9 cellular contexts compared by ENCODE assay signal in genomic region chr5:177382423-177383029, GRCh38. TPM values are rescaled to one million over a fixed set of nuclear protein-coding genes. Genes with fewer than 3 reads are reported as not detected.
DNase-seq lines count a peak whose midpoint lies in the region; ATAC-seq and TF ChIP-seq lines count a peak whose summit lies in the region.
"Had no signal": no experiment of that assay in that cellular context is flagged by ENCODE, and none has a peak within 500 bp of the region (broad histone marks: within the 10 kb centered on the region; RNA-seq: fewer than 3 reads in every experiment).

No MANE protein-coding gene starts in this region.

- H3K36me3 Mint-ChIP-seq in CD8-positive, alpha-beta T cell: no peaks in the 10 kb centered on the region
- no peaks in the 10 kb centered on the region for H3K36me3 Mint-ChIP-seq in HFFc6 (ENCODE audit: low read depth)

- no peak for TF ChIP-seq CTCF in CD8-positive, alpha-beta T cell (IDR thresholded peaks at IDR 0.05)
- TF ChIP-seq CTCF in HFFc6 (IDR thresholded peaks at IDR 0.05) (peak; percentile 44; the same call in 1 of the 2 replicates), ascending aorta (IDR thresholded peaks at IDR 0.05) (peak in 2 of 3 experiments; percentile 5 to 39)

- H3K27ac Mint-ChIP-seq in CD8-positive, alpha-beta T cell: no peak overlapping the region
- H3K27ac Mint-ChIP-seq in HFFc6: no peak overlapping the region
- H3K27ac Mint-ChIP-seq: T-helper 17 cell had no signal

- H3K4me3 Mint-ChIP-seq in CD8-positive, alpha-beta T cell: no peak overlapping the region
- no peak overlapping the region for H3K4me3 Mint-ChIP-seq in HFFc6
- H3K4me3 Mint-ChIP-seq: T-helper 17 cell had no signal

- H3K4me1 ChIP-seq in CD8-positive, alpha-beta T cell (ENCODE audit: insufficient read depth, low read length): peaks cover 32% of the 10 kb centered on the region
- H3K4me1 ChIP-seq in ascending aorta: no peaks in the 10 kb centered on the region

- no peak overlapping the region for H3K4me3 ChIP-seq in CD8-positive, alpha-beta T cell (ENCODE audit: low read depth, low read length)
- no peak overlapping the region for H3K4me3 ChIP-seq in ascending aorta

- H3K27me3 Mint-ChIP-seq in CD8-positive, alpha-beta T cell (ENCODE audit: low read depth): no peaks in the 10 kb centered on the region
- peaks cover 32% of the 10 kb centered on the region for H3K27me3 Mint-ChIP-seq in HFFc6 (ENCODE audit: insufficient read depth)
- H3K27me3 Mint-ChIP-seq: T-helper 17 cell had no signal

- no peaks in the 10 kb centered on the region for H3K36me3 ChIP-seq in CD8-positive, alpha-beta T cell (ENCODE audit: insufficient read depth, low read length)
- no peaks in the 10 kb centered on the region for H3K36me3 ChIP-seq in ascending aorta

- ATAC-seq in CD8-positive, alpha-beta T cell: peak; percentile 70
- no peak for ATAC-seq in HG03135 (IDR thresholded peaks at IDR 0.05; ENCODE audit: unreplicated experiment)
- ATAC-seq in HG02571 (IDR thresholded peaks at IDR 0.05; ENCODE audit: unreplicated experiment): no peak
- ATAC-seq in GM19455 (IDR thresholded peaks at IDR 0.05; ENCODE audit: unreplicated experiment): no peak
- ATAC-seq: T-helper 17 cell had no signal

- no peaks in the 10 kb centered on the region for H3K9me3 ChIP-seq in CD8-positive, alpha-beta T cell (ENCODE audit: low read length)
- no peaks in the 10 kb centered on the region for H3K9me3 ChIP-seq in ascending aorta

- POLR2A ChIA-PET in CD8-positive, alpha-beta T cell (lab: Charles Lee): interaction anchor here (0.7 to 1.4 kb wide), 4 partner anchors 10 to 64 kb away, joined by 3 to 4 read pairs (median 4); partner anchors contain the start of gene PRR7

- DNase-seq in CD8-positive, alpha-beta T cell: peak in 1 of 7 experiments; percentile 51
- no peak for DNase-seq in HFFc6
- DNase-seq in ascending aorta (ENCODE audit: low spot score in 2 of 2): no peak
- peak; percentile 22 for DNase-seq in iris pigment epithelial cell (ENCODE audit: low read depth)
- no peak for DNase-seq in NK-92 treated with Interleukin-12 subunit alpha and Interleukin-12 subunit beta, amount 100 ng/mL, for 24 hours (lab: John Stamatoyannopoulos, UW)
- DNase-seq: T-helper 17 cell had no signal

- H3K4me1 Mint-ChIP-seq in CD8-positive, alpha-beta T cell (ENCODE audit: low read depth): peaks cover 30% of the 10 kb centered on the region
- H3K4me1 Mint-ChIP-seq in HFFc6 (ENCODE audit: low read depth): peaks cover 21% of the 10 kb centered on the region

- H3K27me3 ChIP-seq in CD8-positive, alpha-beta T cell (ENCODE audit: insufficient read depth, low read length): no peaks in the 10 kb centered on the region
- H3K27me3 ChIP-seq in ascending aorta: no peaks in the 10 kb centered on the region

- intact Hi-C loops in CD8-positive, alpha-beta T cell (cut with DNase I, micrococcal nuclease): loop anchor here in 1 of 2 experiments (1.0 kb wide), 1 partner anchor 64 kb away; no protein-coding TSS in a partner anchor
- intact Hi-C loops in ascending aorta (cut with DNase I): no loop called here

- no peaks in the 10 kb centered on the region for H3K9me3 Mint-ChIP-seq in CD8-positive, alpha-beta T cell
- no peaks in the 10 kb centered on the region for H3K9me3 Mint-ChIP-seq in HFFc6

- CTCF ChIA-PET in CD8-positive, alpha-beta T cell (lab: Charles Lee): interaction anchor here (0.7 to 14.0 kb wide), 17 partner anchors 10 to 119 kb away, joined by 3 to 341 read pairs (median 5); partner anchors contain the start of genes F12, PDLIM7 and PRR7

- H3K27ac ChIP-seq in CD8-positive, alpha-beta T cell (ENCODE audit: low read depth, low read length): no peak overlapping the region
- H3K27ac ChIP-seq in ascending aorta: no peak overlapping the region

RNA-seq across cellular contexts. Expression of gene SLC34A1, which starts 1.7 kb away (rescaled TPM):
- not detected for total RNA-seq in CD8-positive, alpha-beta T cell
- total RNA-seq in HFFc6 (2021; fragmentation: NEBNext Ultra II Directional; extraction: Animal tissue kit (Norgen Biotek cat#: 25700)): not detected
- not detected for total RNA-seq in ascending aorta

RNA-seq across cellular contexts. Expression of gene PFN3, which starts 17.9 kb away (rescaled TPM):
- not detected for total RNA-seq in CD8-positive, alpha-beta T cell
- total RNA-seq in HFFc6 (2021; fragmentation: NEBNext Ultra II Directional; extraction: Animal tissue kit (Norgen Biotek cat#: 25700)): not detected
- not detected for total RNA-seq in ascending aorta
- total RNA-seq: T-helper 17 cell had no signal

RNA-seq across cellular contexts. Expression of gene RGS14, which starts 24.8 kb away (rescaled TPM):
- total RNA-seq in CD8-positive, alpha-beta T cell: 10 to 100 TPM; 22.7 to 23.5 TPM
- total RNA-seq in HFFc6 (2021; fragmentation: NEBNext Ultra II Directional; extraction: Animal tissue kit (Norgen Biotek cat#: 25700)): 1 to 10 TPM; 1.0 to 2.2 (median 1.2) TPM
- total RNA-seq in ascending aorta: 4.5 TPM

RNA-seq across cellular contexts. Expression of gene F12, which starts 26.8 kb away (rescaled TPM):
- total RNA-seq in CD8-positive, alpha-beta T cell: not detected
- 1 to 10 TPM in 1 of 6 experiments, under 1 TPM in 5; 0.63 to 1.2 (median 0.87) TPM for total RNA-seq in HFFc6 (2021; fragmentation: NEBNext Ultra II Directional; extraction: Animal tissue kit (Norgen Biotek cat#: 25700))
- not detected for total RNA-seq in ascending aorta

RNA-seq across cellular contexts. Expression of gene LMAN2, which starts 31.1 kb away (rescaled TPM):
- 10 to 100 TPM; 49.0 to 61.4 TPM for total RNA-seq in CD8-positive, alpha-beta T cell
- 100 to 1,000 TPM; 153 to 169 (median 164) TPM for total RNA-seq in HFFc6 (2021; fragmentation: NEBNext Ultra II Directional; extraction: Animal tissue kit (Norgen Biotek cat#: 25700))
- 229 TPM for total RNA-seq in ascending aorta
